Comparison of ENCODE assay signal across 12 cellular contexts in the genomic region with DNA sequence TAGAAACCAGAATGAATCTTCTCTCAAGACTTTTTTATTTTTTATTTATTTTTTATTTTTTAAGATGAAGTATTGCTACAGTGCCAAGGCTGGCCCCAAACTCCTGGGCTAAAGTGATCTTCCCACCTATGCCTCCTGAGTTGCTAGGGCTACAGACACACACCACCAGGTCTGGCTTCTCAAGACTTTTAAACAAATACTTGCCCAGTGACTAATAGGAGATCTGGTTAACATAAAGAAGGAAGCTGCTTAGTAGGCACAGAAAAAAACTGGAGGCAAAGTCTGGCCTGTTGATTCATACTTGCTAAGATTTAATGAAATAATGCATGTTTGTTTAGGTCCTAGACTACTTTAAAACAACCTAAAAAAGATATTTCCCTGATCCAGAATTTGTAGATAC. TPM values are rescaled to one million over a fixed set of nuclear protein-coding genes. Genes with fewer than 3 reads are reported as not detected.
A peak's percentile ranks its signal among the peaks of the same experiment; 100 is the strongest.
DNase-seq lines count a peak whose midpoint lies in the region; ATAC-seq and TF ChIP-seq lines count a peak whose summit lies in the region.
"Had no signal": no experiment of that assay in that cellular context is flagged by ENCODE, and none has a peak within 500 bp of the region (broad histone marks: within the 10 kb centered on the region; RNA-seq: fewer than 3 reads in every experiment).

No MANE protein-coding gene starts in this region.

- BruUV-seq in PC-9 (replicated peaks; lab: Mats Ljungman, UMichigan), result no TSS peak

- peak; percentile 77 for ATAC-seq in GM18868 (IDR thresholded peaks at IDR 0.05; ENCODE audit: unreplicated experiment)
- ATAC-seq in HG03342 (IDR thresholded peaks at IDR 0.05; ENCODE audit: unreplicated experiment), result no peak
- ATAC-seq: psoas muscle; stimulated activated memory B cell treated with anti-CD40 and anti-IgM and Interleukin-4, amounts not matched to agents 10 μg/mL and 1 μg/mL and 100 μg/mL, for 72 hours had no signal

- H3K36me3 ChIP-seq in PC-9 (ENCODE audit: low read depth), result no peaks in the 10 kb centered on the region; the same call in none of the 2 replicates

- H3F3A ChIP-seq in PC-9 (ENCODE audit: insufficient read depth, low read depth), result peaks cover 12% of the 10 kb centered on the region

- H3K27me3 ChIP-seq in PC-9 (ENCODE audit: insufficient read depth, low read depth), result no peaks in the 10 kb centered on the region

- CTCF ChIA-PET in PC-9 (lab: Charles Lee), result interaction anchor here (0.6 kb wide), 1 partner anchor 66 kb away, joined by 4 read pairs; no protein-coding TSS in a partner anchor

- intact Hi-C loops in PC-9 (cut with micrococcal nuclease; ENCODE audit: unreplicated experiment), result no loop called here

- no peak overlapping the region for H2AFZ ChIP-seq in PC-9

- H3K27ac ChIP-seq in PC-9, result peak overlapping the region; percentile 41
- H3K27ac ChIP-seq: psoas muscle had no signal

- no peaks in the 10 kb centered on the region for H3K79me2 ChIP-seq in PC-9 (ENCODE audit: low read depth)

- POLR2A ChIA-PET in PC-9 (lab: Charles Lee; ENCODE audit: unreplicated experiment), result no interaction called here

- H3K4me3 ChIP-seq in PC-9 (no peak overlapping the region), skeletal muscle cell (ENCODE audit: low read depth, low read length) (no peak overlapping the region)
- H3K4me3 ChIP-seq: psoas muscle had no signal

- peak; percentile 27 to 89 for DNase-seq in PC-9
- peak; percentile 68 for DNase-seq in fibroblast of gingiva (ENCODE audit: low read depth)
- peak; percentile 62 for DNase-seq in skeletal muscle cell (ENCODE audit: low read depth)
- no peak for DNase-seq in Ammon's horn (ENCODE audit: low spot score)
- no peak for DNase-seq in NCI-H82 (lab: John Stamatoyannopoulos, UW)
- no peak for DNase-seq in stimulated activated CD8-positive, alpha-beta memory T cell treated with anti-CD3 and anti-CD28 coated beads, Interleukin-4, amount 100 ng/mL, for 48 hours
- DNase-seq: activated naive CD4-positive, alpha-beta T cell treated with anti-CD3 and anti-CD28 coated beads, Interleukin-2, amount 10 ng/mL, durations not matched to agents 7 days and 5 days; hippocampal formation; psoas muscle had no signal

- peak overlapping the region; percentile 12; the same call in 1 of the 2 replicates for H3K4me2 ChIP-seq in PC-9

- peaks cover 16% of the 10 kb centered on the region for H3K4me1 ChIP-seq in PC-9 (replicated peaks; ENCODE audit: insufficient read depth)
- H3K4me1 ChIP-seq: psoas muscle had no signal

- no peaks in the 10 kb centered on the region for H4K20me1 ChIP-seq in PC-9 (ENCODE audit: insufficient read depth)

- no peaks in the 10 kb centered on the region for H3K9me3 ChIP-seq in PC-9 (ENCODE audit: insufficient read depth, low read depth)
- H3K9me3 ChIP-seq: psoas muscle had no signal

- H3K9me2 ChIP-seq in PC-9 (ENCODE audit: insufficient read depth), result no peaks in the 10 kb centered on the region

- no peak for TF ChIP-seq CTCF in PC-9 (conservative IDR thresholded peaks at IDR 0.05)

RNA-seq across cellular contexts. Expression of a gene that starts 43.8 kb away (rescaled TPM):
- total RNA-seq in PC-9 (2021), result 26.6 and 26.9 TPM in 2 replicates

Comparison
In these comparisons a context has a peak if more than half of its experiments do, and no peak if none do; other contexts are left out.
1. DNase-seq: peak in PC-9 (2 of 2), fibroblast of gingiva (single experiment) and skeletal muscle cell (single experiment); none in Ammon's horn (single experiment), NCI-H82 (single experiment) and stimulated activated CD8-positive, alpha-beta memory T cell treated with anti-CD3 and anti-CD28 coated beads, Interleukin-4, amount 100 ng/mL, for 48 hours (single experiment).